ENCODE assay signal across 1 cellular context in genomic region chr12:55673638-55674037, GRCh38.
TF ChIP-seq lines count a peak whose summit lies in the region.

No MANE protein-coding gene starts in this region.

TF ChIP-seq in SK-N-SH, 30 proteins besides CTCF, POLR2A, EP300 and RAD21:
- TF ChIP-seq GABPA (IDR thresholded peaks at IDR 0.05; ENCODE audit: low read depth) (no peak), RXRA (IDR thresholded peaks at IDR 0.05; ENCODE audit: borderline replicate concordance, low read depth) (no peak)
